ENCODE assay signal across 2 cellular contexts in the genomic region with DNA sequence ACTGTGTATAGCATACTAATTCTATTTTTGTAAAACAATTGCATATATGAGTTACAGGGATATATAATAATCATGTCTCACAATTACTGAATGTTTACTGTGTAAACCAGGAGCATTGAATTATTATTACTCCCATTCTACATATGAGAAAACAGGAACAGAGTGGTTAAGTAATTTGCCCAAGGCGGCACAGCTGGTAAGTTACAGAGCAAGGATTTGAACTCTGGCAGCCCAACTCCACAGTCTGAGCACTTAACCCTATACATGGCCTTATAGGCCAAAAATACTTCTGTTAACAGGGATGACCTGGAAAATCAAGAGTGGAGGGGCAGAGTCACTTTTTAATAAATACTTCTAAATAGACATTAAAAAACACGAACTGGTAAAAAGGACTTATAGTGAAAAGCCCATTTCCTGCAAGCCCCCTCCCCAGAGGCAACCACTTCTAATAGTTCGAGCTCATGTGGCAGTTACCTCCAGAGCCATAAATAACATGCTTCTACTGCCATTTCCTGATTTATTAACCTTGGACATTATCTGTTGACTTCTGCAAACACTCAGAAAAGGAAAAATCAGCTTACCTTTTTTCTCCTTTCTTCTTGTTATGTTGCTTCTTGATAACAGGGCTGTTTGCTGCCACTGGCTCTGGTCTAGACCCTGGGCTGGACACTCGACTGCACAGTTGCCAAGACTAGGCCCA.
TF ChIP-seq lines count a peak whose summit lies in the region.

No MANE protein-coding gene starts in this region.

TF ChIP-seq in IMR-90, 13 proteins besides CTCF, POLR2A, EP300 and RAD21:
- TF ChIP-seq, protein P1, sequence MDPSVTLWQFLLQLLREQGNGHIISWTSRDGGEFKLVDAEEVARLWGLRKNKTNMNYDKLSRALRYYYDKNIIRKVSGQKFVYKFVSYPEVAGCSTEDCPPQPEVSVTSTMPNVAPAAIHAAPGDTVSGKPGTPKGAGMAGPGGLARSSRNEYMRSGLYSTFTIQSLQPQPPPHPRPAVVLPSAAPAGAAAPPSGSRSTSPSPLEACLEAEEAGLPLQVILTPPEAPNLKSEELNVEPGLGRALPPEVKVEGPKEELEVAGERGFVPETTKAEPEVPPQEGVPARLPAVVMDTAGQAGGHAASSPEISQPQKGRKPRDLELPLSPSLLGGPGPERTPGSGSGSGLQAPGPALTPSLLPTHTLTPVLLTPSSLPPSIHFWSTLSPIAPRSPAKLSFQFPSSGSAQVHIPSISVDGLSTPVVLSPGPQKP (IDR thresholded peaks at IDR 0.05; ENCODE audit: borderline replicate concordance, low read depth, low read length), result no peak
- TF ChIP-seq SMC3 (IDR thresholded peaks at IDR 0.05; ENCODE audit: low read depth, low read length) (no peak), MAZ (IDR thresholded peaks at IDR 0.05; ENCODE audit: borderline replicate concordance, low read depth, low read length) (no peak), RFX5 (IDR thresholded peaks at IDR 0.05; ENCODE audit: low read depth, low read length) (no peak), RCOR1 (IDR thresholded peaks at IDR 0.05; ENCODE audit: insufficient replicate concordance, low read length) (no peak), MAFK (IDR thresholded peaks at IDR 0.05; ENCODE audit: low read depth, low read length) (no peak), FOS (IDR thresholded peaks at IDR 0.05; ENCODE audit: low read depth, low read length) (no peak), MXI1 (IDR thresholded peaks at IDR 0.05; ENCODE audit: borderline replicate concordance, low read depth, low read length) (no peak), CEBPB (IDR thresholded peaks at IDR 0.05; ENCODE audit: low read depth, low read length) (no peak), CHD1 (IDR thresholded peaks at IDR 0.05; ENCODE audit: low read depth, low read length) (no peak), NFE2L2 (IDR thresholded peaks at IDR 0.05; ENCODE audit: low read depth, low read length) (no peak), BHLHE40 (IDR thresholded peaks at IDR 0.05; ENCODE audit: low read depth, low read length) (no peak)
- TF ChIP-seq, protein P2, sequence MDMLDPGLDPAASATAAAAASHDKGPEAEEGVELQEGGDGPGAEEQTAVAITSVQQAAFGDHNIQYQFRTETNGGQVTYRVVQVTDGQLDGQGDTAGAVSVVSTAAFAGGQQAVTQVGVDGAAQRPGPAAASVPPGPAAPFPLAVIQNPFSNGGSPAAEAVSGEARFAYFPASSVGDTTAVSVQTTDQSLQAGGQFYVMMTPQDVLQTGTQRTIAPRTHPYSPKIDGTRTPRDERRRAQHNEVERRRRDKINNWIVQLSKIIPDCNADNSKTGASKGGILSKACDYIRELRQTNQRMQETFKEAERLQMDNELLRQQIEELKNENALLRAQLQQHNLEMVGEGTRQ (IDR thresholded peaks at IDR 0.05; ENCODE audit: low read depth, low read length), result no peak

TF ChIP-seq in H1, 55 proteins besides CTCF, POLR2A, EP300 and RAD21:
- TF ChIP-seq CHD2 (IDR thresholded peaks at IDR 0.05; ENCODE audit: low read length) (no peak), KDM1A (IDR thresholded peaks at IDR 0.05; ENCODE audit: borderline replicate concordance, low read length) (peak; percentile 86; the same call in 1 of the 2 replicates), HDAC2 (IDR thresholded peaks at IDR 0.05; ENCODE audit: borderline replicate concordance in 1 of 2, low read depth in 2 of 2, low read length in 2 of 2) (peak in 1 of 2 experiments; percentile 53; a peak in 1 of 4 replicates), YY1 (IDR thresholded peaks at IDR 0.05; ENCODE audit: low read depth, low read length) (no peak)
- TF ChIP-seq, protein P3, sequence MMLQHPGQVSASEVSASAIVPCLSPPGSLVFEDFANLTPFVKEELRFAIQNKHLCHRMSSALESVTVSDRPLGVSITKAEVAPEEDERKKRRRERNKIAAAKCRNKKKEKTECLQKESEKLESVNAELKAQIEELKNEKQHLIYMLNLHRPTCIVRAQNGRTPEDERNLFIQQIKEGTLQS (IDR thresholded peaks at IDR 0.05; ENCODE audit: insufficient read depth, low read depth, low read length), result no peak
